In genomic region chr11:96090711-96091110, GRCh38 we compare ENCODE assay signal across 16 cellular contexts.
A peak's percentile ranks its signal among the peaks of the same experiment; 100 is the strongest.
DNase-seq lines count a peak whose midpoint lies in the region; FAIRE-seq and TF ChIP-seq lines count a peak whose summit lies in the region.
"Had no signal": no experiment of that assay in that cellular context is flagged by ENCODE, and none has a peak within 500 bp of the region (broad histone marks: within the 10 kb centered on the region; RNA-seq: fewer than 3 reads in every experiment).

No MANE protein-coding gene starts in this region.

- intact Hi-C loops in activated naive CD4-positive, alpha-beta T cell treated with anti-CD3 and anti-CD28 coated beads for 36 hours (cut with micrococcal nuclease): loop anchor here (1.0 kb wide), 4 partner anchors 28 to 303 kb away; partner anchors contain the start of genes CCDC82 and MAML2

- H3K4me1 Mint-ChIP-seq in nephron progenitor cell: peaks cover 21% of the 10 kb centered on the region
- peaks cover 48% of the 10 kb centered on the region for H3K4me1 Mint-ChIP-seq in activated naive CD4-positive, alpha-beta T cell treated with anti-CD3 and anti-CD28 coated beads for 36 hours (ENCODE audit: low read depth)

- no peak for FAIRE-seq in H54 (lab: Jason Lieb, UNC)
- FAIRE-seq: G401.6 had no signal

- no peaks in the 10 kb centered on the region for H3K9me3 Mint-ChIP-seq in nephron progenitor cell
- H3K9me3 Mint-ChIP-seq in activated naive CD4-positive, alpha-beta T cell treated with anti-CD3 and anti-CD28 coated beads for 36 hours: no peaks in the 10 kb centered on the region
- H3K9me3 Mint-ChIP-seq: T-helper 2 cell treated with Interferon-gamma antibody and Interleukin-4, amounts not matched to agents 5 μg/mL and 100 μg/mL, for 36 hours had no signal

- TF ChIP-seq CTCF in nephron progenitor cell (IDR thresholded peaks at IDR 0.05) (no peak), RWPE1 (conservative IDR thresholded peaks at IDR 0.05; ENCODE audit: low read depth) (no peak)

- POLR2A ChIA-PET in RWPE1 (lab: Yijun Ruan, JAX; ENCODE audit: low non-redundant PET): no interaction called here

- TF ChIP-seq POLR2A in H54 (IDR thresholded peaks at IDR 0.05; ENCODE audit: low read depth, low read length): no peak

- no peaks in the 10 kb centered on the region for H3K27me3 Mint-ChIP-seq in nephron progenitor cell (ENCODE audit: low read depth, poor library complexity)
- H3K27me3 Mint-ChIP-seq in activated naive CD4-positive, alpha-beta T cell treated with anti-CD3 and anti-CD28 coated beads for 36 hours (ENCODE audit: low read depth): no peaks in the 10 kb centered on the region

- no peak overlapping the region for H3K27ac ChIP-seq in RWPE1
- H3K27ac ChIP-seq: parathyroid adenoma had no signal

- H3K36me3 Mint-ChIP-seq in nephron progenitor cell (ENCODE audit: low read depth): peaks cover 10% of the 10 kb centered on the region
- H3K36me3 Mint-ChIP-seq in activated naive CD4-positive, alpha-beta T cell treated with anti-CD3 and anti-CD28 coated beads for 36 hours (ENCODE audit: low read depth): peaks cover 30% of the 10 kb centered on the region

- peak overlapping the region; percentile 33 for H3K27ac Mint-ChIP-seq in nephron progenitor cell
- no peak overlapping the region for H3K27ac Mint-ChIP-seq in activated naive CD4-positive, alpha-beta T cell treated with anti-CD3 and anti-CD28 coated beads for 36 hours
- H3K27ac Mint-ChIP-seq: T-helper 2 cell treated with Interferon-gamma antibody and Interleukin-4, amounts not matched to agents 5 μg/mL and 100 μg/mL, for 36 hours had no signal

- DNase-seq in AG08396 (ENCODE audit: low spot score): peak; percentile 59
- peak; percentile 24 for DNase-seq in NCI-H226
- peak; percentile 68 for DNase-seq in fibroblast of gingiva (ENCODE audit: low read depth)
- DNase-seq in nephron progenitor cell: no peak
- DNase-seq in RWPE1 (ENCODE audit: low spot score): no peak
- no peak for DNase-seq in activated naive CD4-positive, alpha-beta T cell treated with anti-CD3 and anti-CD28 coated beads for 36 hours
- DNase-seq in NCI-H2171 treated with DMSO at 0.1 percent for 48 hours (lab: John Stamatoyannopoulos, UW): no peak
- DNase-seq in H54 (ENCODE audit: insufficient read length, low spot score): no peak
- DNase-seq: activated CD4-positive, alpha-beta T cell treated with anti-CD3 and anti-CD28 coated beads, Interleukin-2, amount 50 U/mL, for 1 hour; BE2C; hypothalamus; stimulated activated CD4-positive, alpha-beta T cell treated with anti-CD3 and anti-CD28 coated beads, Interleukin-15, amount 100 ng/mL, for 24 hours; stimulated activated CD8-positive, alpha-beta memory T cell treated with anti-CD3 and anti-CD28 coated beads, Interleukin-4, amount 100 ng/mL, for 48 hours had no signal

- H3K4me3 Mint-ChIP-seq in nephron progenitor cell: no peak overlapping the region
- no peak overlapping the region for H3K4me3 Mint-ChIP-seq in activated naive CD4-positive, alpha-beta T cell treated with anti-CD3 and anti-CD28 coated beads for 36 hours
- H3K4me3 Mint-ChIP-seq: T-helper 2 cell treated with Interferon-gamma antibody and Interleukin-4, amounts not matched to agents 5 μg/mL and 100 μg/mL, for 36 hours had no signal

- CTCF ChIA-PET in RWPE1 (lab: Yijun Ruan, JAX): no interaction called here
- CTCF ChIA-PET in activated naive CD4-positive, alpha-beta T cell treated with anti-CD3 and anti-CD28 coated beads for 36 hours (lab: Charles Lee): interaction anchor here (1.0 to 1.8 kb wide), 4 partner anchors 25 to 250 kb away, joined by 3 to 8 read pairs (median 4); no protein-coding TSS in a partner anchor

Comparison
In these comparisons a context has a peak if more than half of its experiments do, and no peak if none do; other contexts are left out.
1. DNase-seq: peak in AG08396 (single experiment), NCI-H226 (single experiment) and fibroblast of gingiva (single experiment); none in nephron progenitor cell (single experiment), RWPE1 (single experiment), activated naive CD4-positive, alpha-beta T cell treated with anti-CD3 and anti-CD28 coated beads for 36 hours (single experiment), NCI-H2171 treated with DMSO at 0.1 percent for 48 hours (single experiment) and H54 (single experiment).